Comparison of ENCODE assay signal across 2 cellular contexts in the genomic region with DNA sequence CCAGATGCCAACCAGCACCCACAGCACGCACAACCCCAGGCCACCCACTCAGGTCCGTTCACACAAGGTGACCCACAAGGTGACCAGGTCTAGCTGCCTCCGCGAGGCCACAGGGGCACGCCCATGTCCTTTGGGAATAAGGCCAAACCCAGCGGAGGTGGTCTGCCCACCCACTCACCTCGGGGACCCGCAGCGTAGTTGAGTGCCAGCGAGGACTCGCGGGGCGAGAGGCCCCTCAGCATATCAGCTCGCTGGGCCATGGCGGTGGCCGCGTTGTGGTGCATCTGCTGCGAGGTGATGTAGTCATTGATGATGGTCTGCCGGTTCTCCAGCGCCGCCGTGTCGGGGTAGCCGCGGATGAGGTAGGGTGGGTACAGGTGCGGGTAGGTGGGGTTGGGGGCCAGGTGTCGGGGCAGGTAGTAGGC.
TF ChIP-seq lines count a peak whose summit lies in the region.

No MANE protein-coding gene starts in this region.

TF ChIP-seq in A549, 52 proteins besides CTCF, POLR2A, EP300 and RAD21:
- TF ChIP-seq PBX3 (IDR thresholded peaks at IDR 0.05) = no peak
- TF ChIP-seq POLR2AphosphoS2 (conservative IDR thresholded peaks at IDR 0.05; ENCODE audit: low read length) = 0 out of 2 replicates have a peak, but pooled peaks have one; percentile 70

TF ChIP-seq in GM12878, 131 proteins besides CTCF, POLR2A, EP300 and RAD21:
- TF ChIP-seq PBX3 (IDR thresholded peaks at IDR 0.05; ENCODE audit: insufficient replicate concordance, low read depth, low read length) (no peak), JUND (IDR thresholded peaks at IDR 0.05; ENCODE audit: low read depth, low read length) (no peak), SRF (IDR thresholded peaks at IDR 0.05; ENCODE audit: low read depth in 2 of 2, low read length in 2 of 2) (no peak), ATF2 (IDR thresholded peaks at IDR 0.05; ENCODE audit: low read length) (no peak), POLR2AphosphoS5 (IDR thresholded peaks at IDR 0.05; ENCODE audit: low read length) (no peak), MTA2 (IDR thresholded peaks at IDR 0.05; ENCODE audit: low read depth) (no peak), RELA (IDR thresholded peaks at IDR 0.05; ENCODE audit: borderline replicate concordance, partially characterized antibody) (no peak), CREM (IDR thresholded peaks at IDR 0.05; ENCODE audit: low read depth) (no peak), YBX1 (IDR thresholded peaks at IDR 0.05) (no peak), ZNF217 (IDR thresholded peaks at IDR 0.05) (no peak), POLR2AphosphoS2 (IDR thresholded peaks at IDR 0.05; ENCODE audit: low read depth, low read length) (no peak), ZBED1 (IDR thresholded peaks at IDR 0.05; ENCODE audit: borderline replicate concordance) (no peak), CBFB (IDR thresholded peaks at IDR 0.05; ENCODE audit: low read depth) (no peak)
- TF ChIP-seq, protein P1, sequence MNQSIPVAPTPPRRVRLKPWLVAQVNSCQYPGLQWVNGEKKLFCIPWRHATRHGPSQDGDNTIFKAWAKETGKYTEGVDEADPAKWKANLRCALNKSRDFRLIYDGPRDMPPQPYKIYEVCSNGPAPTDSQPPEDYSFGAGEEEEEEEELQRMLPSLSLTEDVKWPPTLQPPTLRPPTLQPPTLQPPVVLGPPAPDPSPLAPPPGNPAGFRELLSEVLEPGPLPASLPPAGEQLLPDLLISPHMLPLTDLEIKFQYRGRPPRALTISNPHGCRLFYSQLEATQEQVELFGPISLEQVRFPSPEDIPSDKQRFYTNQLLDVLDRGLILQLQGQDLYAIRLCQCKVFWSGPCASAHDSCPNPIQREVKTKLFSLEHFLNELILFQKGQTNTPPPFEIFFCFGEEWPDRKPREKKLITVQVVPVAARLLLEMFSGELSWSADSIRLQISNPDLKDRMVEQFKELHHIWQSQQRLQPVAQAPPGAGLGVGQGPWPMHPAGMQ (IDR thresholded peaks at IDR 0.05; ENCODE audit: borderline replicate concordance) = no peak
- TF ChIP-seq, protein P2, sequence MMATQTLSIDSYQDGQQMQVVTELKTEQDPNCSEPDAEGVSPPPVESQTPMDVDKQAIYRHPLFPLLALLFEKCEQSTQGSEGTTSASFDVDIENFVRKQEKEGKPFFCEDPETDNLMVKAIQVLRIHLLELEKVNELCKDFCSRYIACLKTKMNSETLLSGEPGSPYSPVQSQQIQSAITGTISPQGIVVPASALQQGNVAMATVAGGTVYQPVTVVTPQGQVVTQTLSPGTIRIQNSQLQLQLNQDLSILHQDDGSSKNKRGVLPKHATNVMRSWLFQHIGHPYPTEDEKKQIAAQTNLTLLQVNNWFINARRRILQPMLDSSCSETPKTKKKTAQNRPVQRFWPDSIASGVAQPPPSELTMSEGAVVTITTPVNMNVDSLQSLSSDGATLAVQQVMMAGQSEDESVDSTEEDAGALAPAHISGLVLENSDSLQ (IDR thresholded peaks at IDR 0.05) = no peak
